15 cellular contexts compared by ENCODE assay signal in the genomic region with DNA sequence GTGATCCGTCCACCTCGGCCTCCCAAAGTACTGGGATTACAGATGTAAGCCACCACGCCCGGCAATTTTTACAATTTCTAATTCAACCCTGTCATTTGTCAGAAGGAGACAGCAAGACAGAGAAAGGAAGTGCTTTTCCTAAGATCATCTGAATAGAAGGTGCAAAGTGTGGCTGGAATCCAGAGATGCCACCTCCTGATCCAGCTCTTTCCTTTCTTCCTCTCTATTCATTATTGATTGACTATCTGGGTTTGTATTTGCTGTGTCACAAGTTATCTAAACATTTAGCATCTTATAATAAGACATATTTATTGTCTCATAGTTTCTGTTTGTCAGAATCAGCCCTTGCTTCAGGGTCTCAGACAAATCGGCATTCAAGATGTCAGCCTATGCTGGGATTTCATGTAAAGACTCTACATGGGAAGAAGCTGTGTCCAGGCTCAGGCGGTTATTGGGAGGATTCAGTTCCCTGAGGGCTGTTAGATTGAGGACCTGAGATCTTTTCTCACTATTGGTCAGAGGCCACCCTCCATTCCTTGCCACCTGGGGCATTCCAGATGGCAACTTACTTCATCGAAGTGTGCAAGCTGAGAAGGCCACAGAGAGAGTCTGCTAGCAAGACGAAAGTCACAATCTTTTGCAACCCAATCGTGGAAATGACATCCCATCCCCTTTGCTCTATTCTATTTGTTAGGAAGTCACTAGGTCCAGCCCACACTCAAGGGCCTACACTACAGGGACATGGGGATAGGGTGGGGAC.
"Had no signal": no experiment of that assay in that cellular context is flagged by ENCODE, and none has a peak within 500 bp of the region (broad histone marks: within the 10 kb centered on the region; RNA-seq: fewer than 3 reads in every experiment).

No MANE protein-coding gene starts in this region.

- H3K4me3 Mint-ChIP-seq: activated naive CD8-positive, alpha-beta T cell treated with anti-CD3 and anti-CD28 coated beads, Interleukin-2, amount 10 ng/mL, durations not matched to agents 7 days and 5 days; T-helper 2 cell treated with Interferon-gamma antibody and Interleukin-4, amounts not matched to agents 5 μg/mL and 100 μg/mL, for 36 hours had no signal

- H3K27me3 ChIP-seq: right atrium auricular region, suprapubic skin, upper lobe of left lung had no signal

- FAIRE-seq: endometrium, small intestine had no signal

- H3K27ac ChIP-seq: right atrium auricular region, suprapubic skin, upper lobe of left lung had no signal

- DNase-seq: activated effector memory CD4-positive, alpha-beta T cell treated with anti-CD3 and anti-CD28 coated beads, Interleukin-2, amount 50 U/mL, for 16 hours; activated naive CD8-positive, alpha-beta T cell treated with anti-CD3 and anti-CD28 coated beads, Interleukin-2, amount 10 ng/mL, durations not matched to agents 7 days and 5 days; anterior cingulate cortex; cerebellar nuclear complex; hypothalamus; kidney glomerular epithelial cell; small intestine; stimulated activated naive CD4-positive, alpha-beta T cell; upper lobe of left lung had no signal

- ATAC-seq: activated CD4-positive, CD25-positive, alpha-beta regulatory T cell treated with anti-CD3 and anti-CD28 coated beads, Interleukin-2, amount 50 U/mL, for 24 hours; esophagus mucosa had no signal

- H3K27ac Mint-ChIP-seq: activated naive CD8-positive, alpha-beta T cell treated with anti-CD3 and anti-CD28 coated beads, Interleukin-2, amount 10 ng/mL, durations not matched to agents 7 days and 5 days; T-helper 2 cell treated with Interferon-gamma antibody and Interleukin-4, amounts not matched to agents 5 μg/mL and 100 μg/mL, for 36 hours had no signal

- H3K36me3 ChIP-seq: right atrium auricular region, suprapubic skin, upper lobe of left lung had no signal

- H3K4me3 ChIP-seq: right atrium auricular region, suprapubic skin, upper lobe of left lung had no signal

- H3K9me3 ChIP-seq: right atrium auricular region, suprapubic skin, upper lobe of left lung had no signal

- H3K9me3 Mint-ChIP-seq: activated naive CD8-positive, alpha-beta T cell treated with anti-CD3 and anti-CD28 coated beads, Interleukin-2, amount 10 ng/mL, durations not matched to agents 7 days and 5 days; T-helper 2 cell treated with Interferon-gamma antibody and Interleukin-4, amounts not matched to agents 5 μg/mL and 100 μg/mL, for 36 hours had no signal

- H3K27me3 Mint-ChIP-seq: activated naive CD8-positive, alpha-beta T cell treated with anti-CD3 and anti-CD28 coated beads, Interleukin-2, amount 10 ng/mL, durations not matched to agents 7 days and 5 days had no signal
